21 cellular contexts compared by ENCODE assay signal in genomic region chr6:167815296-167815980, GRCh38. TPM values are rescaled to one million over a fixed set of nuclear protein-coding genes. Genes with fewer than 3 reads are reported as not detected.
A peak's percentile ranks its signal among the peaks of the same experiment; 100 is the strongest.
DNase-seq lines count a peak whose midpoint lies in the region; ATAC-seq and TF ChIP-seq lines count a peak whose summit lies in the region.
"Had no signal": no experiment of that assay in that cellular context is flagged by ENCODE, and none has a peak within 500 bp of the region (broad histone marks: within the 10 kb centered on the region; RNA-seq: fewer than 3 reads in every experiment).

No MANE protein-coding gene starts in this region.

- BruUV-seq in OCI-LY7 (replicated peaks; lab: Mats Ljungman, UMichigan) = no TSS peak

- H3K36me3 Mint-ChIP-seq in activated CD8-positive, alpha-beta memory T cell treated with anti-CD3 and anti-CD28 coated beads, Interleukin-2, amount 10 ng/mL, durations not matched to agents 7 days and 5 days = no peaks in the 10 kb centered on the region
- H3K36me3 Mint-ChIP-seq in activated B cell treated with CpG ODN at 0.5 μM for 24 hours (ENCODE audit: low read depth) (no peaks in the 10 kb centered on the region), immature natural killer cell (no peaks in the 10 kb centered on the region)
- H3K36me3 Mint-ChIP-seq: activated naive CD4-positive, alpha-beta T cell treated with anti-CD3 and anti-CD28 coated beads, Interleukin-2, amount 50 U/mL, for 72 hours; stimulated activated naive B cell treated with anti-CD40 and anti-IgM and Interleukin-4, amounts not matched to agents 10 μg/mL and 1 μg/mL and 100 μg/mL, for 72 hours had no signal

- no peaks in the 10 kb centered on the region for H4K20me1 ChIP-seq in OCI-LY7 (ENCODE audit: insufficient read depth, low read length)

- H4K8ac ChIP-seq in neuronal stem cell (ENCODE audit: low read depth, low read length) = peak overlapping the region; percentile 72

- H3K9me2 ChIP-seq in OCI-LY7 (ENCODE audit: insufficient read depth, low read length) = no peaks in the 10 kb centered on the region

- intact Hi-C loops in activated B cell treated with CpG ODN at 0.5 μM for 24 hours (cut with micrococcal nuclease) = no loop called here
- intact Hi-C loops in OCI-LY7 (cut with micrococcal nuclease; ENCODE audit: unreplicated experiment) = no loop called here

- H3K27ac ChIP-seq in neuronal stem cell (replicated peaks; ENCODE audit: low read length) (no peak overlapping the region), OCI-LY7 (ENCODE audit: low read depth, low read length, poor library complexity, severe bottlenecking) (no peak overlapping the region)
- H3K27ac ChIP-seq: sigmoid colon, uterus had no signal

- H3K9ac ChIP-seq in neuronal stem cell (ENCODE audit: low read depth, low read length, poor library complexity) = no peak overlapping the region

- no peaks in the 10 kb centered on the region for H3K79me2 ChIP-seq in OCI-LY7 (ENCODE audit: insufficient read depth, low read depth, low read length)

- H4K91ac ChIP-seq in neuronal stem cell (ENCODE audit: low read depth, low read length, poor library complexity) = no peak overlapping the region

- no CpG with 5 or more reads among the region's 25 CpGs for WGBS in neuronal stem cell (ENCODE audit: extremely low coverage in 2 of 2, insufficient read length in 2 of 2, insufficient replicate concordance in 1 of 2), 2 donors

- peak overlapping the region; percentile 85 for H3K18ac ChIP-seq in neuronal stem cell (ENCODE audit: low read length)

- H2AFZ ChIP-seq in neuronal stem cell (ENCODE audit: low read length) (no peak overlapping the region), OCI-LY7 (ENCODE audit: low read length) (no peak overlapping the region)

- CTCF ChIA-PET in activated CD8-positive, alpha-beta memory T cell treated with anti-CD3 and anti-CD28 coated beads, Interleukin-2, amount 10 ng/mL, durations not matched to agents 7 days and 5 days (lab: Charles Lee) = interaction anchor here (0.7 kb wide), 1 partner anchor 1644 kb away, joined by 3 read pairs; no protein-coding TSS in a partner anchor
- CTCF ChIA-PET in activated B cell treated with CpG ODN at 0.5 μM for 24 hours (lab: Charles Lee) = no interaction called here
- CTCF ChIA-PET in OCI-LY7 (lab: Charles Lee; ENCODE audit: unreplicated experiment) = no interaction called here

- POLR2A ChIA-PET in activated B cell treated with CpG ODN at 0.5 μM for 24 hours (lab: Charles Lee) = no interaction called here
- POLR2A ChIA-PET in OCI-LY7 (lab: Charles Lee) = interaction anchor here (0.6 to 0.7 kb wide), 2 partner anchors 136 to 373 kb away, joined by 3 to 7 read pairs; no protein-coding TSS in a partner anchor

- TF ChIP-seq CTCF in activated B cell treated with CpG ODN at 0.5 μM for 24 hours (IDR thresholded peaks at IDR 0.05) (no peak), OCI-LY7 (conservative IDR thresholded peaks at IDR 0.05; ENCODE audit: low read length) (no peak)

- peaks cover 48% of the 10 kb centered on the region for H3K27me3 Mint-ChIP-seq in activated CD8-positive, alpha-beta memory T cell treated with anti-CD3 and anti-CD28 coated beads, Interleukin-2, amount 10 ng/mL, durations not matched to agents 7 days and 5 days
- peaks cover 30% of the 10 kb centered on the region for H3K27me3 Mint-ChIP-seq in activated B cell treated with CpG ODN at 0.5 μM for 24 hours
- peaks cover 5 to 15% (median 5%) of the 10 kb centered on the region in 3 donors for H3K27me3 Mint-ChIP-seq in immature natural killer cell (ENCODE audit: low read depth in 3 of 3)

- peak overlapping the region; percentile 87 for H2BK15ac ChIP-seq in neuronal stem cell (ENCODE audit: low read length)

- no peak overlapping the region for H2BK120ac ChIP-seq in neuronal stem cell (ENCODE audit: low read depth, low read length)

- H3K9me3 Mint-ChIP-seq in activated CD8-positive, alpha-beta memory T cell treated with anti-CD3 and anti-CD28 coated beads, Interleukin-2, amount 10 ng/mL, durations not matched to agents 7 days and 5 days (ENCODE audit: low read depth) = no peaks in the 10 kb centered on the region
- H3K9me3 Mint-ChIP-seq in activated B cell treated with CpG ODN at 0.5 μM for 24 hours = no peaks in the 10 kb centered on the region
- H3K9me3 Mint-ChIP-seq in immature natural killer cell = peaks cover 0 to 4% (median 0%) of the 10 kb centered on the region in 6 donors
- H3K9me3 Mint-ChIP-seq: activated naive CD4-positive, alpha-beta T cell treated with anti-CD3 and anti-CD28 coated beads, Interleukin-2, amount 50 U/mL, for 72 hours; endodermal cell; stimulated activated naive B cell treated with anti-CD40 and anti-IgM and Interleukin-4, amounts not matched to agents 10 μg/mL and 1 μg/mL and 100 μg/mL, for 72 hours had no signal

- H3K4me3 ChIP-seq in neuronal stem cell (ENCODE audit: low read length in 2 of 2) = no peak overlapping the region
- H3K4me3 ChIP-seq in OCI-LY7 (ENCODE audit: low read depth, low read length, poor library complexity, severe bottlenecking) = no peak overlapping the region
- H3K4me3 ChIP-seq: sigmoid colon, uterus had no signal

- H3K23ac ChIP-seq in neuronal stem cell (ENCODE audit: low read depth, low read length, poor library complexity) = no peak overlapping the region

- no peaks in the 10 kb centered on the region for H3K79me1 ChIP-seq in neuronal stem cell (ENCODE audit: low read depth, low read length)

- no peak for DNase-seq in activated CD8-positive, alpha-beta memory T cell treated with anti-CD3 and anti-CD28 coated beads, Interleukin-2, amount 10 ng/mL, durations not matched to agents 7 days and 5 days
- no peak for DNase-seq in activated CD8-positive, alpha-beta memory T cell treated with anti-CD3 and anti-CD28 coated beads, Interleukin-2, amount 50 U/mL, for 48 hours
- DNase-seq in GF-D8 (lab: John Stamatoyannopoulos, UW) = peak; percentile 47
- no peak for DNase-seq in activated B cell treated with CpG ODN at 0.5 μM for 24 hours
- no peak for DNase-seq in neuronal stem cell (ENCODE audit: low spot score)
- no peak for DNase-seq in OCI-LY7 (ENCODE audit: low spot score)
- DNase-seq in NCI-H748 (lab: John Stamatoyannopoulos, UW; ENCODE audit: unreplicated experiment) = no peak
- DNase-seq in immature natural killer cell = no peak
- DNase-seq: activated CD8-positive, alpha-beta memory T cell treated with anti-CD3 and anti-CD28 coated beads for 24 hours; caudate nucleus; DND-41; endodermal cell; foreskin fibroblast; HCEC 1CT; mammary epithelial cell; NCI-H2081; NCI-H526 treated with DMSO at 0.1 percent for 48 hours; sigmoid colon; stimulated activated naive B cell treated with anti-CD40 and anti-IgM and Interleukin-4, amounts not matched to agents 10 μg/mL and 1 μg/mL and 100 μg/mL, for 72 hours; uterus had no signal

- peak overlapping the region; percentile 54 for H2BK5ac ChIP-seq in neuronal stem cell (ENCODE audit: low read length)

- H3K27me3 ChIP-seq in neuronal stem cell (ENCODE audit: control insufficient read depth in 3 of 3, insufficient read depth in 3 of 3, low read depth in 1 of 3, low read length in 3 of 3) = peaks cover 0 to 3% (median 0%) of the 10 kb centered on the region in 3 experiments
- H3K27me3 ChIP-seq: sigmoid colon, uterus had no signal

- H3K36me3 ChIP-seq in neuronal stem cell (replicated peaks in 1 of 2; ENCODE audit: control insufficient read depth in 2 of 2, insufficient read depth in 2 of 2, low read length in 2 of 2) = no peaks in the 10 kb centered on the region
- no peaks in the 10 kb centered on the region for H3K36me3 ChIP-seq in OCI-LY7 (ENCODE audit: insufficient read depth, low read length)
- H3K36me3 ChIP-seq: sigmoid colon, uterus had no signal

- no peak overlapping the region for H3K4ac ChIP-seq in neuronal stem cell (ENCODE audit: low read length)

- H2BK12ac ChIP-seq in neuronal stem cell (ENCODE audit: low read length) = no peak overlapping the region

- H3K4me3 Mint-ChIP-seq in activated CD8-positive, alpha-beta memory T cell treated with anti-CD3 and anti-CD28 coated beads, Interleukin-2, amount 10 ng/mL, durations not matched to agents 7 days and 5 days = peak overlapping the region; percentile 4
- H3K4me3 Mint-ChIP-seq in activated B cell treated with CpG ODN at 0.5 μM for 24 hours = peak overlapping the region; percentile 63
- H3K4me3 Mint-ChIP-seq in immature natural killer cell = peak overlapping the region in 1 of 5 donors; percentile 72
- H3K4me3 Mint-ChIP-seq: endodermal cell had no signal

- H3K27ac Mint-ChIP-seq in activated CD8-positive, alpha-beta memory T cell treated with anti-CD3 and anti-CD28 coated beads, Interleukin-2, amount 10 ng/mL, durations not matched to agents 7 days and 5 days = no peak overlapping the region
- no peak overlapping the region for H3K27ac Mint-ChIP-seq in activated B cell treated with CpG ODN at 0.5 μM for 24 hours
- no peak overlapping the region for H3K27ac Mint-ChIP-seq in immature natural killer cell
- H3K27ac Mint-ChIP-seq: activated naive CD4-positive, alpha-beta T cell treated with anti-CD3 and anti-CD28 coated beads, Interleukin-2, amount 50 U/mL, for 72 hours; endodermal cell; stimulated activated naive B cell treated with anti-CD40 and anti-IgM and Interleukin-4, amounts not matched to agents 10 μg/mL and 1 μg/mL and 100 μg/mL, for 72 hours had no signal

- no peak overlapping the region for H3K4me2 ChIP-seq in neuronal stem cell (ENCODE audit: insufficient read depth, low read length, poor library complexity, severe bottlenecking)
- H3K4me2 ChIP-seq in OCI-LY7 (ENCODE audit: low read length) = no peak overlapping the region

- H2AK5ac ChIP-seq in neuronal stem cell (ENCODE audit: low read depth, low read length) = peak overlapping the region; percentile 92

- no peaks in the 10 kb centered on the region for H3K4me1 Mint-ChIP-seq in activated CD8-positive, alpha-beta memory T cell treated with anti-CD3 and anti-CD28 coated beads, Interleukin-2, amount 10 ng/mL, durations not matched to agents 7 days and 5 days
- no peaks in the 10 kb centered on the region for H3K4me1 Mint-ChIP-seq in activated B cell treated with CpG ODN at 0.5 μM for 24 hours
- H3K4me1 Mint-ChIP-seq in immature natural killer cell = no peaks in the 10 kb centered on the region

- H3K4me1 ChIP-seq in neuronal stem cell (ENCODE audit: control insufficient read depth in 2 of 2, insufficient read depth in 1 of 2, low read depth in 1 of 2, low read length in 2 of 2) (no peaks in the 10 kb centered on the region), OCI-LY7 (ENCODE audit: insufficient read depth, low read length, poor library complexity, severe bottlenecking) (no peaks in the 10 kb centered on the region)
- H3K4me1 ChIP-seq: sigmoid colon, uterus had no signal

- H3K9me3 ChIP-seq in neuronal stem cell (replicated peaks in 1 of 2; ENCODE audit: control insufficient read depth in 2 of 2, insufficient read depth in 1 of 2, low read depth in 1 of 2, low read length in 2 of 2) (peaks cover 2 to 8% of the 10 kb centered on the region in 2 donors), OCI-LY7 (ENCODE audit: low read length) (no peaks in the 10 kb centered on the region)
- H3K9me3 ChIP-seq: sigmoid colon, uterus had no signal

- ATAC-seq in activated CD8-positive, alpha-beta memory T cell treated with anti-CD3 and anti-CD28 coated beads, Interleukin-2, amount 10 ng/mL, durations not matched to agents 7 days and 5 days = no peak
- no peak for ATAC-seq in activated B cell treated with CpG ODN at 0.5 μM for 24 hours (ENCODE audit: low read depth)
- ATAC-seq: activated naive CD4-positive, alpha-beta T cell treated with anti-CD3 and anti-CD28 coated beads, Interleukin-2, amount 50 U/mL, for 72 hours; stimulated activated naive B cell treated with anti-CD40 and anti-IgM and Interleukin-4, amounts not matched to agents 10 μg/mL and 1 μg/mL and 100 μg/mL, for 72 hours had no signal

- H3K14ac ChIP-seq in neuronal stem cell (ENCODE audit: low read length) = no peak overlapping the region

RNA-seq across cellular contexts. Expression of gene AFDN, which starts 11.3 kb away (rescaled TPM):
- total RNA-seq in activated CD8-positive, alpha-beta memory T cell treated with anti-CD3 and anti-CD28 coated beads, Interleukin-2, amount 10 ng/mL, durations not matched to agents 7 days and 5 days = 10 to 100 TPM; 38.7 to 94.6 TPM
- total RNA-seq in activated B cell treated with CpG ODN at 0.5 μM for 24 hours = 38.0 and 41.2 TPM in 2 replicates
- polyA plus RNA-seq in neuronal stem cell (2013, experiment 1 of 2) = 182 TPM
- polyA plus RNA-seq in neuronal stem cell (2013, experiment 2 of 2) = 190 TPM
- 43.6 and 62.2 TPM in 2 replicates for total RNA-seq in OCI-LY7 (2014; rRNA removed; shearing (Covaris generic))
- total RNA-seq in OCI-LY7 (2022) = 68.8 and 71.6 TPM in 2 replicates
- 1 to 10 TPM in 1 of 3 donors, under 1 TPM in 1, not detected in 1; 0.27 to 1.5 TPM for polyA plus RNA-seq in immature natural killer cell
